In the genomic region with DNA sequence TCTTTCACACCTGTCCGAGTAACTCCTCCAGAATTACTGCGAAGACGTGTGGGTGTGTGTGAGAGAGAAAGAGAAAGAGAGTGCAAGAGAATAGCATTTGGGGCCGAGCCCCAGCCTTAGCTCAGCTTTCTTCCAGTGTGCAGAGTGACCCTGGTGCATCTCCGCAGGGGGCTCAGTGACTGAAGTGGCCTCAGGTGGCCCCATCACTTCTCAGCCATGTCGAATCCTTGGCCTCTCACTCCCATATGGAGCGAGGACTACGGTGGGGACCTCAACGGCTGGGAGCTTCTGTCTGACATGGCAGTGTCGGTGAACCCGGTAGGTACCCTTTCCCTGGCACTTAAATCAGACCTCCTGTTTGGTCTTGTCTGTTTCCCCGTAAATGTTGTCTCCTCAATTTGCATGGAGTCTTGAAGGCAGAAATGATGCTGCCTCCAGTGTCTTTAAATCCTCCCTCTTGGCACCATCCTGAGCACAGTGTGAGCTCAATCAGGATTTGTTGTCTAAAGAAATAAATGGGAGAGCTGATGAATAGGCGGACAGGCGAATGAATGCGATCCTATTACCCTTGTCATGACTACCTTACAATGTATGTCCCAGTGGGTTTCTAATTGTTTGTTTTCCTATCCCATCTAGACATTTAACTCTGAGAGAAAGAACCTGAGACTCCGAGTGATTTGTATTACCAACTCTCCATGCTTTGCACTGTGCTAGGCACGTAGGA, we compare ENCODE assay signal across 31 cellular contexts.
"Had no signal": no experiment of that assay in that cellular context is flagged by ENCODE, and none has a peak within 500 bp of the region (broad histone marks: within the 10 kb centered on the region; RNA-seq: fewer than 3 reads in every experiment).

No MANE protein-coding gene starts in this region.

- H3K4me3 ChIP-seq: breast epithelium, esophagus squamous epithelium, gastrocnemius medialis, hepatocyte, right atrium auricular region, smooth muscle cell, stomach, tibial artery, upper lobe of right lung had no signal

- H3K27me3 Mint-ChIP-seq: activated CD4-positive, alpha-beta memory T cell treated with anti-CD3 and anti-CD28 coated beads, Interleukin-2, amount 10 ng/mL, durations not matched to agents 7 days and 5 days; activated CD4-positive, alpha-beta T cell treated with anti-CD3 and anti-CD28 coated beads, Interleukin-2, amount 10 ng/mL, durations not matched to agents 7 days and 5 days; dendritic cell treated with granulocyte-macrophage colony-stimulating factor and Interleukin-4, amounts not matched to agents 40 ng/mL and 50 ng/mL, for 4 days; naive B cell; stimulated activated naive B cell treated with anti-CD40 and anti-IgM and Interleukin-4, amounts not matched to agents 10 μg/mL and 1 μg/mL and 100 μg/mL, for 72 hours had no signal

- H3K27ac ChIP-seq: breast epithelium, epithelial cell of prostate, esophagus squamous epithelium, gastrocnemius medialis, hepatocyte, right atrium auricular region, stomach, tibial artery, upper lobe of right lung had no signal

- H3K27ac Mint-ChIP-seq: activated CD4-positive, alpha-beta memory T cell treated with anti-CD3 and anti-CD28 coated beads, Interleukin-2, amount 10 ng/mL, durations not matched to agents 7 days and 5 days; activated CD4-positive, alpha-beta T cell treated with anti-CD3 and anti-CD28 coated beads, Interleukin-2, amount 10 ng/mL, durations not matched to agents 7 days and 5 days; activated T-cell treated with anti-CD3 and anti-CD28 coated beads, Interleukin-2, amount 50 U/mL, for 24 hours; dendritic cell treated with granulocyte-macrophage colony-stimulating factor and Interleukin-4, amounts not matched to agents 40 ng/mL and 50 ng/mL, for 4 days; immature natural killer cell; naive B cell; nephron progenitor cell; stimulated activated naive B cell treated with anti-CD40 and anti-IgM and Interleukin-4, amounts not matched to agents 10 μg/mL and 1 μg/mL and 100 μg/mL, for 72 hours had no signal

- DNase-seq: activated CD4-positive, alpha-beta memory T cell treated with anti-CD3 and anti-CD28 coated beads, Interleukin-2, amount 10 ng/mL, durations not matched to agents 7 days and 5 days; activated CD4-positive, alpha-beta T cell treated with anti-CD3 and anti-CD28 coated beads for 1 hour; activated CD4-positive, alpha-beta T cell treated with anti-CD3 and anti-CD28 coated beads, Interleukin-2, amount 10 ng/mL, durations not matched to agents 7 days and 5 days; activated CD8-positive, alpha-beta memory T cell treated with anti-CD3 and anti-CD28 coated beads, Interleukin-2, amount 50 U/mL, for 48 hours; activated gamma-delta T cell; activated naive CD4-positive, alpha-beta T cell treated with anti-CD3 and anti-CD28 coated beads, Interleukin-2, amount 50 U/mL, for 16 hours; activated T-cell treated with anti-CD3 and anti-CD28 coated beads, Interleukin-2, amount 50 U/mL, for 24 hours; amniotic stem cell; central memory CD4-positive, alpha-beta T cell; effector CD4-positive, alpha-beta T cell; esophagus squamous epithelium; gastrocnemius medialis; immature natural killer cell; kidney; left colon; mammary epithelial cell; naive B cell; nephron progenitor cell; occipital lobe; stimulated activated CD4-positive, alpha-beta T cell treated with anti-CD3 and anti-CD28 coated beads, Interleukin-1b, Interleukin-23, amount 100 ng/mL, for 48 hours; stimulated activated naive B cell treated with anti-CD40 and anti-IgM and Interleukin-4, amounts not matched to agents 10 μg/mL and 1 μg/mL and 100 μg/mL, for 72 hours; stomach; T-helper 2 cell; tibial artery; upper lobe of right lung had no signal

- H3K9me3 Mint-ChIP-seq: activated CD4-positive, alpha-beta memory T cell treated with anti-CD3 and anti-CD28 coated beads, Interleukin-2, amount 10 ng/mL, durations not matched to agents 7 days and 5 days; activated CD4-positive, alpha-beta T cell treated with anti-CD3 and anti-CD28 coated beads, Interleukin-2, amount 10 ng/mL, durations not matched to agents 7 days and 5 days; activated T-cell treated with anti-CD3 and anti-CD28 coated beads, Interleukin-2, amount 50 U/mL, for 24 hours; dendritic cell treated with granulocyte-macrophage colony-stimulating factor and Interleukin-4, amounts not matched to agents 40 ng/mL and 50 ng/mL, for 4 days; stimulated activated naive B cell treated with anti-CD40 and anti-IgM and Interleukin-4, amounts not matched to agents 10 μg/mL and 1 μg/mL and 100 μg/mL, for 72 hours had no signal

- ATAC-seq: gastrocnemius medialis; left colon; stimulated activated naive B cell treated with anti-CD40 and anti-IgM and Interleukin-4, amounts not matched to agents 10 μg/mL and 1 μg/mL and 100 μg/mL, for 72 hours; upper lobe of right lung had no signal

- H3K4me1 Mint-ChIP-seq: activated CD4-positive, alpha-beta memory T cell treated with anti-CD3 and anti-CD28 coated beads, Interleukin-2, amount 10 ng/mL, durations not matched to agents 7 days and 5 days; activated CD4-positive, alpha-beta T cell treated with anti-CD3 and anti-CD28 coated beads, Interleukin-2, amount 10 ng/mL, durations not matched to agents 7 days and 5 days; immature natural killer cell; naive B cell; stimulated activated naive B cell treated with anti-CD40 and anti-IgM and Interleukin-4, amounts not matched to agents 10 μg/mL and 1 μg/mL and 100 μg/mL, for 72 hours had no signal

- H3K36me3 Mint-ChIP-seq: immature natural killer cell; naive B cell; stimulated activated naive B cell treated with anti-CD40 and anti-IgM and Interleukin-4, amounts not matched to agents 10 μg/mL and 1 μg/mL and 100 μg/mL, for 72 hours had no signal

- H3K4me3 Mint-ChIP-seq: activated CD4-positive, alpha-beta memory T cell treated with anti-CD3 and anti-CD28 coated beads, Interleukin-2, amount 10 ng/mL, durations not matched to agents 7 days and 5 days; activated CD4-positive, alpha-beta T cell treated with anti-CD3 and anti-CD28 coated beads, Interleukin-2, amount 10 ng/mL, durations not matched to agents 7 days and 5 days; activated T-cell treated with anti-CD3 and anti-CD28 coated beads, Interleukin-2, amount 50 U/mL, for 24 hours; dendritic cell treated with granulocyte-macrophage colony-stimulating factor and Interleukin-4, amounts not matched to agents 40 ng/mL and 50 ng/mL, for 4 days; immature natural killer cell; naive B cell; nephron progenitor cell; stimulated activated naive B cell treated with anti-CD40 and anti-IgM and Interleukin-4, amounts not matched to agents 10 μg/mL and 1 μg/mL and 100 μg/mL, for 72 hours had no signal

- H3K36me3 ChIP-seq: breast epithelium, esophagus squamous epithelium, gastrocnemius medialis, right atrium auricular region, stomach, tibial artery, upper lobe of right lung had no signal

- H3K27me3 ChIP-seq: esophagus squamous epithelium, gastrocnemius medialis, hepatocyte, right atrium auricular region, stomach, tibial artery, upper lobe of right lung had no signal

- H3K4me1 ChIP-seq: breast epithelium, esophagus squamous epithelium, gastrocnemius medialis, right atrium auricular region, stomach, tibial artery, upper lobe of right lung had no signal

- H3K9me3 ChIP-seq: breast epithelium, esophagus squamous epithelium, gastrocnemius medialis, right atrium auricular region, stomach, tibial artery, upper lobe of right lung had no signal
